In genomic region chr3:142929109-142929508, GRCh38 we compare ENCODE assay signal across 9 cellular contexts. TPM values are rescaled to one million over a fixed set of nuclear protein-coding genes. Genes with fewer than 3 reads are reported as not detected.
DNase-seq lines count a peak whose midpoint lies in the region; ATAC-seq and TF ChIP-seq lines count a peak whose summit lies in the region.
"Had no signal": no experiment of that assay in that cellular context is flagged by ENCODE, and none has a peak within 500 bp of the region (broad histone marks: within the 10 kb centered on the region; RNA-seq: fewer than 3 reads in every experiment).

No MANE protein-coding gene starts in this region.

- no peaks in the 10 kb centered on the region for H4K20me1 ChIP-seq in mammary epithelial cell (ENCODE audit: insufficient read depth, low read length)
- H4K20me1 ChIP-seq: BLaER1 treated with 17β-estradiol and CSF1 and Interleukin-3, amounts not matched to agents 10 nM and 100 nM had no signal

- ATAC-seq in GM18520 (IDR thresholded peaks at IDR 0.05; ENCODE audit: unreplicated experiment), result no peak

- no peaks in the 10 kb centered on the region for H3K36me3 ChIP-seq in mammary epithelial cell (ENCODE audit: insufficient read depth, low read length)
- H3K36me3 ChIP-seq: BLaER1 treated with 17β-estradiol and CSF1 and Interleukin-3, amounts not matched to agents 10 nM and 100 nM had no signal

- H3K4me2 ChIP-seq in mammary epithelial cell (ENCODE audit: insufficient read depth, low read depth, low read length), result no peak overlapping the region
- H3K4me2 ChIP-seq: BLaER1 treated with 17β-estradiol and CSF1 and Interleukin-3, amounts not matched to agents 10 nM and 100 nM had no signal

- intact Hi-C loops in mammary epithelial cell (cut with micrococcal nuclease), result loop anchor here (1.0 to 2.0 kb wide), 4 partner anchors 30 to 100 kb away; no protein-coding TSS in a partner anchor

- no peak overlapping the region for H3K9ac ChIP-seq in mammary epithelial cell (ENCODE audit: insufficient read depth, low read length)
- H3K9ac ChIP-seq: BLaER1 treated with 17β-estradiol and CSF1 and Interleukin-3, amounts not matched to agents 10 nM and 100 nM had no signal

- H3K4me1 ChIP-seq in mammary epithelial cell (ENCODE audit: insufficient read depth, low read length), result peaks cover 13% of the 10 kb centered on the region
- H3K4me1 ChIP-seq: BLaER1 treated with 17β-estradiol and CSF1 and Interleukin-3, amounts not matched to agents 10 nM and 100 nM had no signal

- in situ Hi-C loops in mammary epithelial cell (cut with MboI; ENCODE audit: low sequenced_read_pairs in 2 of 2), result no loop called here

- dilution Hi-C loops in mammary epithelial cell (cut with HindIII; ENCODE audit: low sequenced_read_pairs), result no loop called here

- H3K27ac ChIP-seq in HL-60 (replicated peaks), result no peak overlapping the region
- no peak overlapping the region for H3K27ac ChIP-seq in mammary epithelial cell (ENCODE audit: insufficient read depth, low read depth, low read length)
- H3K27ac ChIP-seq: BLaER1 treated with 17β-estradiol and CSF1 and Interleukin-3, amounts not matched to agents 10 nM and 100 nM had no signal

- CTCF ChIA-PET in mammary epithelial cell (lab: Charles Lee; ENCODE audit: low non-redundant PET), result interaction anchor here (0.7 kb wide), 1 partner anchor 691 kb away, joined by 3 read pairs; no protein-coding TSS in a partner anchor

- DNase-seq in NCI-H2107 treated with DMSO at 0.1 percent for 48 hours (lab: John Stamatoyannopoulos, UW; ENCODE audit: unreplicated experiment) (peak; percentile 55), NCI-H2107 (lab: John Stamatoyannopoulos, UW) (no peak), HL-60 (ENCODE audit: low read depth in 1 of 2, low spot score in 1 of 2) (peak; percentile 30 to 73), RPMI7951 (ENCODE audit: low read depth) (peak; percentile 49), mammary epithelial cell (peak; percentile 58), mucosa of gallbladder (ENCODE audit: low spot score) (peak; percentile 38), SHP77 treated with DMSO at 0.1 percent for 48 hours (lab: John Stamatoyannopoulos, UW) (no peak)

- BruUV-seq in mammary epithelial cell (replicated peaks; lab: Mats Ljungman, UMichigan), result no TSS peak

- H3K4me3 ChIP-seq in HL-60 (replicated peaks; ENCODE audit: insufficient read depth, low read length), result no peak overlapping the region
- H3K4me3 ChIP-seq in mammary epithelial cell (replicated peaks in 1 of 3; ENCODE audit: insufficient read depth in 1 of 3, low read depth in 2 of 3, low read length in 3 of 3), result no peak overlapping the region
- H3K4me3 ChIP-seq: BLaER1 treated with 17β-estradiol and CSF1 and Interleukin-3, amounts not matched to agents 10 nM and 100 nM had no signal

- no peaks in the 10 kb centered on the region for H3K79me2 ChIP-seq in mammary epithelial cell (ENCODE audit: insufficient read depth, low read length)

- 22% methylated on average over 3 of the region's 3 CpGs for WGBS in mammary epithelial cell (ENCODE audit: low coverage, missing lambda C conversion rate)

- no peak overlapping the region for H2AFZ ChIP-seq in mammary epithelial cell (ENCODE audit: low read depth, low read length)

- TF ChIP-seq CTCF in HL-60 (IDR thresholded peaks at IDR 0.05; ENCODE audit: insufficient read depth, low read length), result peak; percentile 79
- peak; percentile 70 to 80 for TF ChIP-seq CTCF in mammary epithelial cell (conservative IDR thresholded peaks at IDR 0.05 in 1 of 2, IDR thresholded peaks at IDR 0.05 in 1 of 2; ENCODE audit: extremely low read depth in 1 of 2, insufficient read depth in 1 of 2, low read depth in 1 of 2, low read length in 2 of 2)

- no peaks in the 10 kb centered on the region for H3K9me3 ChIP-seq in mammary epithelial cell (replicated peaks; ENCODE audit: insufficient read depth, low read length)

- H3K27me3 ChIP-seq in HL-60 (ENCODE audit: insufficient read depth, poor library complexity, severe bottlenecking), result no peaks in the 10 kb centered on the region
- H3K27me3 ChIP-seq in mammary epithelial cell (ENCODE audit: insufficient read depth, low read length), result no peaks in the 10 kb centered on the region
- H3K27me3 ChIP-seq: BLaER1 treated with 17β-estradiol and CSF1 and Interleukin-3, amounts not matched to agents 10 nM and 100 nM had no signal

RNA-seq across cellular contexts. Expression of gene PAQR9, which starts 34.4 kb away (rescaled TPM):
- not detected in 2 replicates for total RNA-seq in RPMI7951 (2014; rRNA removed; shearing (Covaris generic))
- total RNA-seq in mammary epithelial cell (not detected), mucosa of gallbladder (0.32 TPM)
- polyA plus RNA-seq in mammary epithelial cell, result 0.05 TPM
- polyA minus RNA-seq in mammary epithelial cell, result 0.41 TPM

RNA-seq across cellular contexts. Expression of gene PCOLCE2, which starts 40.2 kb away (rescaled TPM):
- total RNA-seq in RPMI7951 (2014; rRNA removed; shearing (Covaris generic)), result 2.1 and 2.8 TPM in 2 replicates
- total RNA-seq in mammary epithelial cell, result 1 to 10 TPM; 2.8 to 3.5 TPM
- 2.9 TPM for polyA plus RNA-seq in mammary epithelial cell
- polyA minus RNA-seq in mammary epithelial cell, result 11.0 TPM
- 2.8 TPM for total RNA-seq in mucosa of gallbladder

Comparison
In these comparisons a context has a peak if more than half of its experiments do, and no peak if none do; other contexts are left out.
1. DNase-seq: peak in NCI-H2107 treated with DMSO at 0.1 percent for 48 hours (single experiment), HL-60 (2 of 2), RPMI7951 (single experiment), mammary epithelial cell (single experiment) and mucosa of gallbladder (single experiment); none in NCI-H2107 (single experiment) and SHP77 treated with DMSO at 0.1 percent for 48 hours (single experiment).